8 cellular contexts compared by ENCODE assay signal in genomic region chr1:10980094-10980577, GRCh38. TPM values are rescaled to one million over a fixed set of nuclear protein-coding genes. Genes with fewer than 3 reads are reported as not detected.
DNase-seq lines count a peak whose midpoint lies in the region; FAIRE-seq and TF ChIP-seq lines count a peak whose summit lies in the region.

No MANE protein-coding gene starts in this region.

- no peaks in the 10 kb centered on the region for H3K4me1 Mint-ChIP-seq in activated T-helper 2 cell treated with anti-CD3 and anti-CD28 coated beads, Interferon-gamma antibody, Interleukin-2, Interleukin-4, amounts not matched to agents 10 μg/mL and 5 μg/mL and 100 μg/mL, durations not matched to agents 14 hours and 24 hours and 36 hours (ENCODE audit: low read depth)

- H3K9me3 Mint-ChIP-seq in activated T-helper 2 cell treated with anti-CD3 and anti-CD28 coated beads, Interferon-gamma antibody, Interleukin-2, Interleukin-4, amounts not matched to agents 10 μg/mL and 5 μg/mL and 100 μg/mL, durations not matched to agents 14 hours and 24 hours and 36 hours, result no peaks in the 10 kb centered on the region

- no peak overlapping the region for H3K27ac Mint-ChIP-seq in activated T-helper 2 cell treated with anti-CD3 and anti-CD28 coated beads, Interferon-gamma antibody, Interleukin-2, Interleukin-4, amounts not matched to agents 10 μg/mL and 5 μg/mL and 100 μg/mL, durations not matched to agents 14 hours and 24 hours and 36 hours

- peak overlapping the region; percentile 29 for H2AFZ ChIP-seq in keratinocyte (ENCODE audit: control insufficient read depth, low read length)

- no peak overlapping the region for H3K4me3 Mint-ChIP-seq in activated T-helper 2 cell treated with anti-CD3 and anti-CD28 coated beads, Interferon-gamma antibody, Interleukin-2, Interleukin-4, amounts not matched to agents 10 μg/mL and 5 μg/mL and 100 μg/mL, durations not matched to agents 14 hours and 24 hours and 36 hours (ENCODE audit: low read depth)

- FAIRE-seq in keratinocyte (lab: Jason Lieb, UNC), result peak; percentile 57

- H3K9ac ChIP-seq in keratinocyte (ENCODE audit: control insufficient read depth, extremely low read depth, insufficient read depth, low read length), result no peak overlapping the region

- H3K4me1 ChIP-seq in keratinocyte (ENCODE audit: control insufficient read depth, extremely low read depth, insufficient read depth, low read length), result peaks cover 26% of the 10 kb centered on the region

- peak overlapping the region; percentile 43 for H3K4me2 ChIP-seq in keratinocyte (ENCODE audit: control insufficient read depth, extremely low read depth, insufficient read depth, low read depth, low read length)

- peaks cover 24% of the 10 kb centered on the region for H3K27me3 Mint-ChIP-seq in activated T-helper 2 cell treated with anti-CD3 and anti-CD28 coated beads, Interferon-gamma antibody, Interleukin-2, Interleukin-4, amounts not matched to agents 10 μg/mL and 5 μg/mL and 100 μg/mL, durations not matched to agents 14 hours and 24 hours and 36 hours (ENCODE audit: low read depth)

- no peaks in the 10 kb centered on the region for H3K79me2 ChIP-seq in keratinocyte (ENCODE audit: control insufficient read depth, insufficient read depth, low read length)

- H3K27me3 ChIP-seq in keratinocyte (ENCODE audit: control insufficient read depth, extremely low read depth, insufficient read depth, low read length), result peaks cover 5% of the 10 kb centered on the region

- H3K4me3 ChIP-seq in keratinocyte (ENCODE audit: control insufficient read depth in 2 of 3, extremely low read depth in 1 of 3, insufficient read depth in 2 of 3, low read depth in 1 of 3, low read length in 3 of 3), result peak overlapping the region in 1 of 3 experiments; percentile 32

- no peaks in the 10 kb centered on the region for H3K9me3 ChIP-seq in keratinocyte (ENCODE audit: control insufficient read depth, low read depth, low read length)

- no peaks in the 10 kb centered on the region for H3K9me1 ChIP-seq in keratinocyte (ENCODE audit: control insufficient read depth, extremely low read depth, insufficient read depth, low read length)

- intact Hi-C loops in activated T-helper 2 cell treated with anti-CD3 and anti-CD28 coated beads, Interferon-gamma antibody, Interleukin-2, Interleukin-4, amounts not matched to agents 10 μg/mL and 5 μg/mL and 100 μg/mL, durations not matched to agents 14 hours and 24 hours and 36 hours (cut with micrococcal nuclease), result no loop called here

- dilution Hi-C loops in keratinocyte (cut with MboI; ENCODE audit: extremely low pct_ligation_motif_present, low sequenced_read_pairs), result no loop called here

- H3K36me3 ChIP-seq in keratinocyte (ENCODE audit: control insufficient read depth in 2 of 2, extremely low read depth in 1 of 2, insufficient read depth in 2 of 2, low read length in 2 of 2), result no peaks in the 10 kb centered on the region

- no peak overlapping the region for H3K27ac ChIP-seq in keratinocyte (ENCODE audit: control insufficient read depth, insufficient read depth, low read length)

- H4K20me1 ChIP-seq in keratinocyte (ENCODE audit: control insufficient read depth, extremely low read depth, insufficient read depth, low read length), result no peaks in the 10 kb centered on the region

- H3K36me3 Mint-ChIP-seq in activated T-helper 2 cell treated with anti-CD3 and anti-CD28 coated beads, Interferon-gamma antibody, Interleukin-2, Interleukin-4, amounts not matched to agents 10 μg/mL and 5 μg/mL and 100 μg/mL, durations not matched to agents 14 hours and 24 hours and 36 hours (ENCODE audit: low read depth), result no peaks in the 10 kb centered on the region

- TF ChIP-seq CTCF in keratinocyte (optimal IDR thresholded peaks at IDR 0.05 in 1 of 3, IDR thresholded peaks at IDR 0.05 in 1 of 3, conservative IDR thresholded peaks at IDR 0.05 in 1 of 3; ENCODE audit: extremely low read depth in 1 of 3, insufficient read depth in 2 of 3, low read length in 3 of 3), result peak; percentile 45 to 55 (median 51)

- DNase-seq in HPDE6-E6E7 (ENCODE audit: extremely low spot score) (peak; percentile 29), cerebellum (ENCODE audit: low spot score) (peak; percentile 81), keratinocyte (ENCODE audit: low read depth, low spot score) (no peak), stromal cell of bone marrow (ENCODE audit: low read depth) (peak; percentile 79), NCI-H1105 (lab: John Stamatoyannopoulos, UW) (no peak), NCI-H748 treated with DMSO at 0.1 percent for 48 hours (lab: John Stamatoyannopoulos, UW) (no peak), HuH-7.5 (ENCODE audit: low spot score) (no peak)
- no peak for DNase-seq in activated T-helper 2 cell treated with anti-CD3 and anti-CD28 coated beads, Interferon-gamma antibody, Interleukin-2, Interleukin-4, amounts not matched to agents 10 μg/mL and 5 μg/mL and 100 μg/mL, durations not matched to agents 14 hours and 24 hours and 36 hours (ENCODE audit: low spot score)

RNA-seq across cellular contexts. Expression of gene TARDBP, which starts 32.3 kb away (rescaled TPM):
- 82.8 TPM for total RNA-seq in cerebellum
- 87.1 to 177 TPM (median 109 TPM) in 3 replicates for polyA plus RNA-seq in keratinocyte
- polyA plus RNA-seq in keratinocyte (2011; ENCODE audit: low read depth), result 209 TPM
- polyA plus RNA-seq in keratinocyte (2011; cell fraction: cytosol; rRNA removed), result 101 and 175 TPM in 2 replicates
- polyA plus RNA-seq in keratinocyte (2011; cell fraction: nucleus; rRNA removed), result 188 and 261 TPM in 2 replicates
- polyA plus RNA-seq in keratinocyte (2012; ENCODE audit: low replicate concordance), result 131 and 134 TPM in 2 replicates
- polyA minus RNA-seq in keratinocyte, result 47.7 to 122 TPM (median 57.3 TPM) in 3 replicates
- 93.4 TPM for polyA minus RNA-seq in keratinocyte (2011; cell fraction: cytosol; rRNA and poly(A)+ RNA removed)
- polyA minus RNA-seq in keratinocyte (2011; cell fraction: nucleus; rRNA and poly(A)+ RNA removed), result 78.5 and 95.6 TPM in 2 replicates
- 190 and 202 TPM in 2 replicates for total RNA-seq in activated T-helper 2 cell treated with anti-CD3 and anti-CD28 coated beads, Interferon-gamma antibody, Interleukin-2, Interleukin-4, amounts not matched to agents 10 μg/mL and 5 μg/mL and 100 μg/mL, durations not matched to agents 14 hours and 24 hours and 36 hours

Comparison
In these comparisons a context has a peak if more than half of its experiments do, and no peak if none do; other contexts are left out.
1. DNase-seq: peak in HPDE6-E6E7 (single experiment), cerebellum (single experiment) and stromal cell of bone marrow (single experiment); none in keratinocyte (single experiment), NCI-H1105 (single experiment), activated T-helper 2 cell treated with anti-CD3 and anti-CD28 coated beads, Interferon-gamma antibody, Interleukin-2, Interleukin-4, amounts not matched to agents 10 μg/mL and 5 μg/mL and 100 μg/mL, durations not matched to agents 14 hours and 24 hours and 36 hours (single experiment), NCI-H748 treated with DMSO at 0.1 percent for 48 hours (single experiment) and HuH-7.5 (single experiment).